8 cellular contexts compared by ENCODE assay signal in genomic region chr1:40161888-40162397, GRCh38. TPM values are rescaled to one million over a fixed set of nuclear protein-coding genes. Genes with fewer than 3 reads are reported as not detected.
A peak's percentile ranks its signal among the peaks of the same experiment; 100 is the strongest.
DNase-seq lines count a peak whose midpoint lies in the region; ATAC-seq and TF ChIP-seq lines count a peak whose summit lies in the region.

No MANE protein-coding gene starts in this region.

- H3K4me1 ChIP-seq in Karpas-422 (ENCODE audit: low read length) (peaks cover 28% of the 10 kb centered on the region), endocrine pancreas (ENCODE audit: control insufficient read depth, insufficient read depth, low read length) (peaks cover 23% of the 10 kb centered on the region), neutrophil (ENCODE audit: control insufficient read depth in 1 of 2, insufficient read depth in 1 of 2, low read depth in 1 of 2, low read length in 1 of 2) (peaks cover 35 to 45% of the 10 kb centered on the region in 2 experiments)

- H3K9me3 ChIP-seq in Karpas-422 (ENCODE audit: low read length) (no peaks in the 10 kb centered on the region), endocrine pancreas (ENCODE audit: control insufficient read depth, low read length) (no peaks in the 10 kb centered on the region), neutrophil (no peaks in the 10 kb centered on the region)

- peak overlapping the region; percentile 92 for H3K4me2 ChIP-seq in Karpas-422 (ENCODE audit: low read depth, low read length, poor library complexity, severe bottlenecking)

- no peaks in the 10 kb centered on the region for H3K9me2 ChIP-seq in Karpas-422 (replicated peaks; ENCODE audit: insufficient read depth, low read length)

- H3K9ac ChIP-seq in Karpas-422 (ENCODE audit: low read length), result peak overlapping the region; percentile 93
- H3K9ac ChIP-seq in endocrine pancreas (ENCODE audit: control insufficient read depth, insufficient read depth, low read length), result peak overlapping the region; percentile 97

- H3K27ac ChIP-seq in Karpas-422 (ENCODE audit: low read length) (peak overlapping the region; percentile 59), neutrophil (peak overlapping the region; percentile 89)

- DNase-seq in Karpas-422 (peak; percentile 56), NCI-H2171 treated with DMSO at 0.1 percent for 48 hours (lab: John Stamatoyannopoulos, UW) (no peak)

- peak overlapping the region; percentile 97 for H3K4me3 ChIP-seq in Karpas-422 (ENCODE audit: low read length)
- H3K4me3 ChIP-seq in endocrine pancreas (ENCODE audit: control insufficient read depth, insufficient read depth, low read length), result peak overlapping the region; percentile 100
- peak overlapping the region; percentile 87 to 92 for H3K4me3 ChIP-seq in neutrophil (ENCODE audit: low read depth in 1 of 2, low read length in 1 of 2)

- ATAC-seq in HG02973 (IDR thresholded peaks at IDR 0.05; ENCODE audit: unreplicated experiment) (no peak), HG02623 (IDR thresholded peaks at IDR 0.05; ENCODE audit: unreplicated experiment) (no peak), GM19467 (IDR thresholded peaks at IDR 0.05; ENCODE audit: unreplicated experiment) (no peak)

- 0 out of 2 replicates have a peak, but pooled peaks cover 3% of the 10 kb centered on the region for H3K36me3 ChIP-seq in Karpas-422 (ENCODE audit: insufficient read depth, low read length)
- H3K36me3 ChIP-seq in endocrine pancreas (ENCODE audit: control insufficient read depth, insufficient read depth, low read length), result no peaks in the 10 kb centered on the region
- H3K36me3 ChIP-seq in neutrophil, result no peaks in the 10 kb centered on the region

- peaks cover 60% of the 10 kb centered on the region for H3K79me2 ChIP-seq in Karpas-422 (ENCODE audit: low read length)

- TF ChIP-seq CTCF in GM12873 (IDR thresholded peaks at IDR 0.05; ENCODE audit: insufficient read depth, low read depth, low read length, missing control alignments) (peak; percentile 12), neutrophil (IDR thresholded peaks at IDR 0.05) (no peak)

- H4K20me1 ChIP-seq in Karpas-422 (ENCODE audit: insufficient read depth, low read depth, low read length), result peaks cover 29% of the 10 kb centered on the region; the same call in 1 of the 2 replicates

- H2AFZ ChIP-seq in Karpas-422 (ENCODE audit: low read length), result no peak overlapping the region

- H3K27me3 ChIP-seq in Karpas-422 (ENCODE audit: low read length), result no peaks in the 10 kb centered on the region
- no peaks in the 10 kb centered on the region for H3K27me3 ChIP-seq in endocrine pancreas (ENCODE audit: control insufficient read depth, insufficient read depth, low read length)
- no peaks in the 10 kb centered on the region for H3K27me3 ChIP-seq in neutrophil

RNA-seq across cellular contexts. Expression of gene RLF, which starts 0.8 kb away (rescaled TPM):
- 23.7 and 33.5 TPM in 2 replicates for total RNA-seq in Karpas-422 (2014; rRNA removed; shearing (Covaris generic); ENCODE audit: low replicate concordance)
